ENCODE assay signal across 21 cellular contexts in genomic region chr6:115982453-115982852, GRCh38.
DNase-seq lines count a peak whose midpoint lies in the region; ATAC-seq and TF ChIP-seq lines count a peak whose summit lies in the region.
"Had no signal": no experiment of that assay in that cellular context is flagged by ENCODE, and none has a peak within 500 bp of the region (broad histone marks: within the 10 kb centered on the region; RNA-seq: fewer than 3 reads in every experiment).

No MANE protein-coding gene starts in this region.

- TF ChIP-seq CTCF in epithelial cell of proximal tubule (conservative IDR thresholded peaks at IDR 0.05; ENCODE audit: low read depth, low read length) = no peak

- H3K4me1 Mint-ChIP-seq in stimulated activated memory B cell treated with anti-CD40 and anti-IgM and Interleukin-4, amounts not matched to agents 10 μg/mL and 1 μg/mL and 100 μg/mL, for 72 hours = no peaks in the 10 kb centered on the region
- H3K4me1 Mint-ChIP-seq: CD4-positive, alpha-beta memory T cell; IgD-negative memory B cell had no signal

- H3K9me3 Mint-ChIP-seq in stimulated activated memory B cell treated with anti-CD40 and anti-IgM and Interleukin-4, amounts not matched to agents 10 μg/mL and 1 μg/mL and 100 μg/mL, for 72 hours = no peaks in the 10 kb centered on the region
- H3K9me3 Mint-ChIP-seq: CD4-positive, alpha-beta memory T cell; IgD-negative memory B cell had no signal

- no peak overlapping the region for H3K4me3 Mint-ChIP-seq in stimulated activated memory B cell treated with anti-CD40 and anti-IgM and Interleukin-4, amounts not matched to agents 10 μg/mL and 1 μg/mL and 100 μg/mL, for 72 hours
- H3K4me3 Mint-ChIP-seq: CD4-positive, alpha-beta memory T cell; IgD-negative memory B cell had no signal

- ATAC-seq in GM18498 (IDR thresholded peaks at IDR 0.05; ENCODE audit: unreplicated experiment) = no peak
- no peak for ATAC-seq in stimulated activated memory B cell treated with anti-CD40 and anti-IgM and Interleukin-4, amounts not matched to agents 10 μg/mL and 1 μg/mL and 100 μg/mL, for 72 hours
- ATAC-seq: A549, Panc1 had no signal

- H3K27ac Mint-ChIP-seq in stimulated activated memory B cell treated with anti-CD40 and anti-IgM and Interleukin-4, amounts not matched to agents 10 μg/mL and 1 μg/mL and 100 μg/mL, for 72 hours = no peak overlapping the region
- H3K27ac Mint-ChIP-seq: CD4-positive, alpha-beta memory T cell; IgD-negative memory B cell had no signal

- H3K4me3 ChIP-seq in epithelial cell of proximal tubule (ENCODE audit: low read depth, low read length) = no peak overlapping the region
- H3K4me3 ChIP-seq: A549; BLaER1 treated with 17β-estradiol and CSF1 and Interleukin-3, amounts not matched to agents 10 nM and 100 nM had no signal

- no peaks in the 10 kb centered on the region for H3K27me3 Mint-ChIP-seq in stimulated activated memory B cell treated with anti-CD40 and anti-IgM and Interleukin-4, amounts not matched to agents 10 μg/mL and 1 μg/mL and 100 μg/mL, for 72 hours
- H3K27me3 Mint-ChIP-seq: CD4-positive, alpha-beta memory T cell; IgD-negative memory B cell had no signal

- H3K36me3 Mint-ChIP-seq in stimulated activated memory B cell treated with anti-CD40 and anti-IgM and Interleukin-4, amounts not matched to agents 10 μg/mL and 1 μg/mL and 100 μg/mL, for 72 hours = no peaks in the 10 kb centered on the region
- H3K36me3 Mint-ChIP-seq: CD4-positive, alpha-beta memory T cell; IgD-negative memory B cell had no signal

- DNase-seq in DMS53 (lab: John Stamatoyannopoulos, UW) (peak; percentile 78), NCI-H146 treated with DMSO at 0.1 percent for 48 hours (lab: John Stamatoyannopoulos, UW; ENCODE audit: unreplicated experiment) (peak; percentile 30), epithelial cell of proximal tubule (ENCODE audit: low read depth) (peak; percentile 55), kidney tubule cell (ENCODE audit: low spot score) (peak; percentile 73), SIG-M5 (lab: John Stamatoyannopoulos, UW) (no peak)
- DNase-seq: AML-193; CD4-positive, alpha-beta memory T cell; DMS 273 treated with DMSO at 0.1 percent for 48 hours; DND-41; HCEC 1CT; MM.1S; NCI-H187; NCI-H2081 treated with DMSO at 0.1 percent for 48 hours; NCI-H524 treated with DMSO at 0.1 percent for 48 hours; SHP77 had no signal
